ENCODE assay signal across 1 cellular context in the genomic region with DNA sequence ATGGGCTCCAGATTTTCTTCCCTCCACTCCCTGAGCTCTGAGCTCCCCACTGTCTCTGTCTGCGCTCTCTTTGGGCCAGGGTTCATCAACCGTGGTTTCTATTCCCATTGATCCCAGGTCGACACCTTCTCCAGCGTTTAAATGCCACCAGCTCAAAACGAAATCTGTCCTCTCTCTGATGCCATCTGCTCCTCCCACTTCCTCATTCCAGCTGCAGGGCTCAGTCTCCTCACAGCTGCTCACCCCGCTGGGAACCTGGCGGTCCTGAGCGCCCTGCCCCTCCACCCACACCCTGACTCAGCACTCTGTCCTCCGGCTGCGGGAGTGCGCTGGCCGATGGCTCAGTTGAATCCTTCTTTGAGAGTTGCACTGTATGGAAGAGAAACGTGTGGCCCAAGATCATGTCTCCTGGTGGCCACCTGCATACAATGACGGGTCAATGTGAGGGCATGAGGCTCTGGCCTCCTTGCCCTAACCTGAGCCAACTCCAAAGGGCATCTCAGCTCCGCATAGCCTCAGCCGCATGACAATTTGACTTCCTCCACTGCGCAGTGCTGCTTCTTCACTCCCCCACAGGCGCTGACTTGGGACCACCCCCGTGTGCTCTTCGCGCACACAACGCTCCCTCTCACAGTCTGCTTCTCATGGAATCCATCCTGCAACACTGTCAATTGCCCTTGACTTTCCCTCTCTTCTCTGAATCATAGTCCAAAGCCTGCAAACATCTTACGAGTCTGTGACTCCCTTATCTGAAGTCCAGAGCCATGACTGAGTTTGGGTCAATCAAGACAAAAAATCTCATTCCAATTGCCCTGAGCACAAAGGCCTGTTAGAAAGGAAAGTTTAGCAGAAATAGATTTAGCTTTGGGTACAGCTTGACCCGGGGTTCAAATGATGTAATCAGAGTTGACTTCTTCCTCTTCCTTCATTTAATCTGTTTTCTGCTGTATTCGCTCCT.
TF ChIP-seq lines count a peak whose summit lies in the region.

No MANE protein-coding gene starts in this region.

TF ChIP-seq in K562, 482 proteins besides CTCF, POLR2A, EP300 and RAD21 (continued from another document and continues in another):
- no peak for TF ChIP-seq ZNF134 (CRISPR knock-in tag; conservative IDR thresholded peaks at IDR 0.05)
- TF ChIP-seq SETDB1 (IDR thresholded peaks at IDR 0.05; ENCODE audit: low read length), result peak; percentile 13
- TF ChIP-seq ZNF12 (CRISPR knock-in tag; IDR thresholded peaks at IDR 0.05), result no peak; the same call in 1 of the 2 replicates
- TF ChIP-seq SMAD2 (IDR thresholded peaks at IDR 0.05; ENCODE audit: low read depth, low read length), result no peak
- no peak for TF ChIP-seq FOXJ2 (tag; IDR thresholded peaks at IDR 0.05)
- no peak; a peak in 1 of 4 replicates for TF ChIP-seq ARNT (IDR thresholded peaks at IDR 0.05)
- TF ChIP-seq ZBED1 (IDR thresholded peaks at IDR 0.05), result no peak
- peak; percentile 44 for TF ChIP-seq TAF1 (IDR thresholded peaks at IDR 0.05; ENCODE audit: control insufficient read depth, extremely low read depth, insufficient read depth, low read length, severe bottlenecking)
- no peak for TF ChIP-seq MEIS2 (IDR thresholded peaks at IDR 0.05; ENCODE audit: partially characterized antibody)
- TF ChIP-seq MIER1 (IDR thresholded peaks at IDR 0.05; ENCODE audit: low read depth), result 0 out of 2 replicates have a peak, but pooled peaks have one; percentile 15
- TF ChIP-seq THRAP3 (IDR thresholded peaks at IDR 0.05; ENCODE audit: borderline replicate concordance), result no peak
- TF ChIP-seq, protein P1, sequence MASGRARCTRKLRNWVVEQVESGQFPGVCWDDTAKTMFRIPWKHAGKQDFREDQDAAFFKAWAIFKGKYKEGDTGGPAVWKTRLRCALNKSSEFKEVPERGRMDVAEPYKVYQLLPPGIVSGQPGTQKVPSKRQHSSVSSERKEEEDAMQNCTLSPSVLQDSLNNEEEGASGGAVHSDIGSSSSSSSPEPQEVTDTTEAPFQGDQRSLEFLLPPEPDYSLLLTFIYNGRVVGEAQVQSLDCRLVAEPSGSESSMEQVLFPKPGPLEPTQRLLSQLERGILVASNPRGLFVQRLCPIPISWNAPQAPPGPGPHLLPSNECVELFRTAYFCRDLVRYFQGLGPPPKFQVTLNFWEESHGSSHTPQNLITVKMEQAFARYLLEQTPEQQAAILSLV (tag; IDR thresholded peaks at IDR 0.05), result no peak
- TF ChIP-seq, protein P2, sequence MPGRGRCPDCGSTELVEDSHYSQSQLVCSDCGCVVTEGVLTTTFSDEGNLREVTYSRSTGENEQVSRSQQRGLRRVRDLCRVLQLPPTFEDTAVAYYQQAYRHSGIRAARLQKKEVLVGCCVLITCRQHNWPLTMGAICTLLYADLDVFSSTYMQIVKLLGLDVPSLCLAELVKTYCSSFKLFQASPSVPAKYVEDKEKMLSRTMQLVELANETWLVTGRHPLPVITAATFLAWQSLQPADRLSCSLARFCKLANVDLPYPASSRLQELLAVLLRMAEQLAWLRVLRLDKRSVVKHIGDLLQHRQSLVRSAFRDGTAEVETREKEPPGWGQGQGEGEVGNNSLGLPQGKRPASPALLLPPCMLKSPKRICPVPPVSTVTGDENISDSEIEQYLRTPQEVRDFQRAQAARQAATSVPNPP (IDR thresholded peaks at IDR 0.05; ENCODE audit: borderline replicate concordance, insufficient read depth, insufficient read length), result no peak
- TF ChIP-seq TARDBP (IDR thresholded peaks at IDR 0.05), result no peak
- no peak for TF ChIP-seq TBP (optimal IDR thresholded peaks at IDR 0.05; ENCODE audit: low read depth, low read length)
- TF ChIP-seq, protein P3, sequence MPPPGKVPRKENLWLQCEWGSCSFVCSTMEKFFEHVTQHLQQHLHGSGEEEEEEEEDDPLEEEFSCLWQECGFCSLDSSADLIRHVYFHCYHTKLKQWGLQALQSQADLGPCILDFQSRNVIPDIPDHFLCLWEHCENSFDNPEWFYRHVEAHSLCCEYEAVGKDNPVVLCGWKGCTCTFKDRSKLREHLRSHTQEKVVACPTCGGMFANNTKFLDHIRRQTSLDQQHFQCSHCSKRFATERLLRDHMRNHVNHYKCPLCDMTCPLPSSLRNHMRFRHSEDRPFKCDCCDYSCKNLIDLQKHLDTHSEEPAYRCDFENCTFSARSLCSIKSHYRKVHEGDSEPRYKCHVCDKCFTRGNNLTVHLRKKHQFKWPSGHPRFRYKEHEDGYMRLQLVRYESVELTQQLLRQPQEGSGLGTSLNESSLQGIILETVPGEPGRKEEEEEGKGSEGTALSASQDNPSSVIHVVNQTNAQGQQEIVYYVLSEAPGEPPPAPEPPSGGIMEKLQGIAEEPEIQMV (tag; conservative IDR thresholded peaks at IDR 0.05; ENCODE audit: low read depth), result 0 out of 2 replicates have a peak, but pooled peaks have one; percentile 29
- TF ChIP-seq, protein P4, sequence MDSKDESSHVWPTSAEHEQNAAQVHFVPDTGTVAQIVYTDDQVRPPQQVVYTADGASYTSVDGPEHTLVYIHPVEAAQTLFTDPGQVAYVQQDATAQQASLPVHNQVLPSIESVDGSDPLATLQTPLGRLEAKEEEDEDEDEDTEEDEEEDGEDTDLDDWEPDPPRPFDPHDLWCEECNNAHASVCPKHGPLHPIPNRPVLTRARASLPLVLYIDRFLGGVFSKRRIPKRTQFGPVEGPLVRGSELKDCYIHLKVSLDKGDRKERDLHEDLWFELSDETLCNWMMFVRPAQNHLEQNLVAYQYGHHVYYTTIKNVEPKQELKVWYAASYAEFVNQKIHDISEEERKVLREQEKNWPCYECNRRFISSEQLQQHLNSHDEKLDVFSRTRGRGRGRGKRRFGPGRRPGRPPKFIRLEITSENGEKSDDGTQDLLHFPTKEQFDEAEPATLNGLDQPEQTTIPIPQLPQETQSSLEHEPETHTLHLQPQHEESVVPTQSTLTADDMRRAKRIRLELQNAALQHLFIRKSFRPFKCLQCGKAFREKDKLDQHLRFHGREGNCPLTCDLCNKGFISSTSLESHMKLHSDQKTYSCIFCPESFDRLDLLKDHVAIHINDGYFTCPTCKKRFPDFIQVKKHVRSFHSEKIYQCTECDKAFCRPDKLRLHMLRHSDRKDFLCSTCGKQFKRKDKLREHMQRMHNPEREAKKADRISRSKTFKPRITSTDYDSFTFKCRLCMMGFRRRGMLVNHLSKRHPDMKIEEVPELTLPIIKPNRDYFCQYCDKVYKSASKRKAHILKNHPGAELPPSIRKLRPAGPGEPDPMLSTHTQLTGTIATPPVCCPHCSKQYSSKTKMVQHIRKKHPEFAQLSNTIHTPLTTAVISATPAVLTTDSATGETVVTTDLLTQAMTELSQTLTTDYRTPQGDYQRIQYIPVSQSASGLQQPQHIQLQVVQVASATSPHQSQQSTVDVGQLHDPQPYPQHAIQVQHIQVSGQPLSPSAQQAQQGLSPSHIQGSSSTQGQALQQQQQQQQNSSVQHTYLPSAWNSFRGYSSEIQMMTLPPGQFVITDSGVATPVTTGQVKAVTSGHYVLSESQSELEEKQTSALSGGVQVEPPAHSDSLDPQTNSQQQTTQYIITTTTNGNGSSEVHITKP (IDR thresholded peaks at IDR 0.05; ENCODE audit: partially characterized antibody), result no peak
- peak; percentile 95 to 98 for TF ChIP-seq TEAD1 (CRISPR knock-in tag; IDR thresholded peaks at IDR 0.05)
- no peak for TF ChIP-seq ZNF77 (CRISPR knock-in tag; IDR thresholded peaks at IDR 0.05)
- TF ChIP-seq SRF (CRISPR knock-in tag; IDR thresholded peaks at IDR 0.05), result no peak
- peak; percentile 71; the same call in 1 of the 2 replicates for TF ChIP-seq PHF21A (IDR thresholded peaks at IDR 0.05; ENCODE audit: borderline replicate concordance, low read depth)
- no peak for TF ChIP-seq DDX20 (tag; IDR thresholded peaks at IDR 0.05; ENCODE audit: low read depth)
- TF ChIP-seq, protein P5, sequence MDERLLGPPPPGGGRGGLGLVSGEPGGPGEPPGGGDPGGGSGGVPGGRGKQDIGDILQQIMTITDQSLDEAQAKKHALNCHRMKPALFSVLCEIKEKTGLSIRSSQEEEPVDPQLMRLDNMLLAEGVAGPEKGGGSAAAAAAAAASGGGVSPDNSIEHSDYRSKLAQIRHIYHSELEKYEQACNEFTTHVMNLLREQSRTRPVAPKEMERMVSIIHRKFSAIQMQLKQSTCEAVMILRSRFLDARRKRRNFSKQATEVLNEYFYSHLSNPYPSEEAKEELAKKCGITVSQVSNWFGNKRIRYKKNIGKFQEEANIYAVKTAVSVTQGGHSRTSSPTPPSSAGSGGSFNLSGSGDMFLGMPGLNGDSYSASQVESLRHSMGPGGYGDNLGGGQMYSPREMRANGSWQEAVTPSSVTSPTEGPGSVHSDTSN (CRISPR knock-in tag; IDR thresholded peaks at IDR 0.05; ENCODE audit: low read depth), result no peak
- TF ChIP-seq, protein P5 (tag; conservative IDR thresholded peaks at IDR 0.05; ENCODE audit: low read depth), result no peak
- TF ChIP-seq, protein P6, sequence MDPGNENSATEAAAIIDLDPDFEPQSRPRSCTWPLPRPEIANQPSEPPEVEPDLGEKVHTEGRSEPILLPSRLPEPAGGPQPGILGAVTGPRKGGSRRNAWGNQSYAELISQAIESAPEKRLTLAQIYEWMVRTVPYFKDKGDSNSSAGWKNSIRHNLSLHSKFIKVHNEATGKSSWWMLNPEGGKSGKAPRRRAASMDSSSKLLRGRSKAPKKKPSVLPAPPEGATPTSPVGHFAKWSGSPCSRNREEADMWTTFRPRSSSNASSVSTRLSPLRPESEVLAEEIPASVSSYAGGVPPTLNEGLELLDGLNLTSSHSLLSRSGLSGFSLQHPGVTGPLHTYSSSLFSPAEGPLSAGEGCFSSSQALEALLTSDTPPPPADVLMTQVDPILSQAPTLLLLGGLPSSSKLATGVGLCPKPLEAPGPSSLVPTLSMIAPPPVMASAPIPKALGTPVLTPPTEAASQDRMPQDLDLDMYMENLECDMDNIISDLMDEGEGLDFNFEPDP (CRISPR knock-in tag; IDR thresholded peaks at IDR 0.05), result no peak
- TF ChIP-seq PTBP1 (IDR thresholded peaks at IDR 0.05; ENCODE audit: low read depth, low read length), result no peak
- no peak for TF ChIP-seq CBX5 (IDR thresholded peaks at IDR 0.05; ENCODE audit: borderline replicate concordance, low read depth)
- no peak for TF ChIP-seq SRSF7 (optimal IDR thresholded peaks at IDR 0.05; ENCODE audit: low read depth, low read length)
- no peak for TF ChIP-seq SP1 (CRISPR knock-in tag; IDR thresholded peaks at IDR 0.05)
- no peak for TF ChIP-seq RFX5 (IDR thresholded peaks at IDR 0.05; ENCODE audit: low read depth, low read length)
- peak; percentile 48; the same call in 1 of the 2 replicates for TF ChIP-seq MBD2 (IDR thresholded peaks at IDR 0.05; ENCODE audit: borderline replicate concordance, low read depth)
- TF ChIP-seq, protein P7, sequence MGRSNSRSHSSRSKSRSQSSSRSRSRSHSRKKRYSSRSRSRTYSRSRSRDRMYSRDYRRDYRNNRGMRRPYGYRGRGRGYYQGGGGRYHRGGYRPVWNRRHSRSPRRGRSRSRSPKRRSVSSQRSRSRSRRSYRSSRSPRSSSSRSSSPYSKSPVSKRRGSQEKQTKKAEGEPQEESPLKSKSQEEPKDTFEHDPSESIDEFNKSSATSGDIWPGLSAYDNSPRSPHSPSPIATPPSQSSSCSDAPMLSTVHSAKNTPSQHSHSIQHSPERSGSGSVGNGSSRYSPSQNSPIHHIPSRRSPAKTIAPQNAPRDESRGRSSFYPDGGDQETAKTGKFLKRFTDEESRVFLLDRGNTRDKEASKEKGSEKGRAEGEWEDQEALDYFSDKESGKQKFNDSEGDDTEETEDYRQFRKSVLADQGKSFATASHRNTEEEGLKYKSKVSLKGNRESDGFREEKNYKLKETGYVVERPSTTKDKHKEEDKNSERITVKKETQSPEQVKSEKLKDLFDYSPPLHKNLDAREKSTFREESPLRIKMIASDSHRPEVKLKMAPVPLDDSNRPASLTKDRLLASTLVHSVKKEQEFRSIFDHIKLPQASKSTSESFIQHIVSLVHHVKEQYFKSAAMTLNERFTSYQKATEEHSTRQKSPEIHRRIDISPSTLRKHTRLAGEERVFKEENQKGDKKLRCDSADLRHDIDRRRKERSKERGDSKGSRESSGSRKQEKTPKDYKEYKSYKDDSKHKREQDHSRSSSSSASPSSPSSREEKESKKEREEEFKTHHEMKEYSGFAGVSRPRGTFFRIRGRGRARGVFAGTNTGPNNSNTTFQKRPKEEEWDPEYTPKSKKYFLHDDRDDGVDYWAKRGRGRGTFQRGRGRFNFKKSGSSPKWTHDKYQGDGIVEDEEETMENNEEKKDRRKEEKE (IDR thresholded peaks at IDR 0.05; ENCODE audit: borderline replicate concordance in 1 of 2, control insufficient read depth in 1 of 2, low read depth in 2 of 2, low read length in 1 of 2), result no peak
- no peak for TF ChIP-seq XRCC3 (IDR thresholded peaks at IDR 0.05)
- TF ChIP-seq, protein P8, sequence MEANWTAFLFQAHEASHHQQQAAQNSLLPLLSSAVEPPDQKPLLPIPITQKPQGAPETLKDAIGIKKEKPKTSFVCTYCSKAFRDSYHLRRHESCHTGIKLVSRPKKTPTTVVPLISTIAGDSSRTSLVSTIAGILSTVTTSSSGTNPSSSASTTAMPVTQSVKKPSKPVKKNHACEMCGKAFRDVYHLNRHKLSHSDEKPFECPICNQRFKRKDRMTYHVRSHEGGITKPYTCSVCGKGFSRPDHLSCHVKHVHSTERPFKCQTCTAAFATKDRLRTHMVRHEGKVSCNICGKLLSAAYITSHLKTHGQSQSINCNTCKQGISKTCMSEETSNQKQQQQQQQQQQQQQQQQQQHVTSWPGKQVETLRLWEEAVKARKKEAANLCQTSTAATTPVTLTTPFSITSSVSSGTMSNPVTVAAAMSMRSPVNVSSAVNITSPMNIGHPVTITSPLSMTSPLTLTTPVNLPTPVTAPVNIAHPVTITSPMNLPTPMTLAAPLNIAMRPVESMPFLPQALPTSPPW (CRISPR knock-in tag; IDR thresholded peaks at IDR 0.05), result peak; percentile 53; the same call in 1 of the 2 replicates
- TF ChIP-seq L3MBTL2 (IDR thresholded peaks at IDR 0.05), result peak; percentile 87
- TF ChIP-seq, protein P9, sequence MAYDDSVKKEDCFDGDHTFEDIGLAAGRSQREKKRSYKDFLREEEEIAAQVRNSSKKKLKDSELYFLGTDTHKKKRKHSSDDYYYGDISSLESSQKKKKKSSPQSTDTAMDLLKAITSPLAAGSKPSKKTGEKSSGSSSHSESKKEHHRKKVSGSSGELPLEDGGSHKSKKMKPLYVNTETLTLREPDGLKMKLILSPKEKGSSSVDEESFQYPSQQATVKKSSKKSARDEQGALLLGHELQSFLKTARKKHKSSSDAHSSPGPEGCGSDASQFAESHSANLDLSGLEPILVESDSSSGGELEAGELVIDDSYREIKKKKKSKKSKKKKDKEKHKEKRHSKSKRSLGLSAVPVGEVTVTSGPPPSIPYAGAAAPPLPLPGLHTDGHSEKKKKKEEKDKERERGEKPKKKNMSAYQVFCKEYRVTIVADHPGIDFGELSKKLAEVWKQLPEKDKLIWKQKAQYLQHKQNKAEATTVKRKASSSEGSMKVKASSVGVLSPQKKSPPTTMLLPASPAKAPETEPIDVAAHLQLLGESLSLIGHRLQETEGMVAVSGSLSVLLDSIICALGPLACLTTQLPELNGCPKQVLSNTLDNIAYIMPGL (CRISPR knock-in tag; IDR thresholded peaks at IDR 0.05), result no peak
- peak; percentile 99 for TF ChIP-seq TAF9B (IDR thresholded peaks at IDR 0.05; ENCODE audit: partially characterized antibody)
- TF ChIP-seq SRSF9 (IDR thresholded peaks at IDR 0.05; ENCODE audit: borderline replicate concordance, low read depth, low read length), result no peak
- TF ChIP-seq POLR2B (IDR thresholded peaks at IDR 0.05; ENCODE audit: low read depth, partially characterized antibody), result peak; percentile 31
